Comparison of ENCODE assay signal across 10 cellular contexts in the genomic region with DNA sequence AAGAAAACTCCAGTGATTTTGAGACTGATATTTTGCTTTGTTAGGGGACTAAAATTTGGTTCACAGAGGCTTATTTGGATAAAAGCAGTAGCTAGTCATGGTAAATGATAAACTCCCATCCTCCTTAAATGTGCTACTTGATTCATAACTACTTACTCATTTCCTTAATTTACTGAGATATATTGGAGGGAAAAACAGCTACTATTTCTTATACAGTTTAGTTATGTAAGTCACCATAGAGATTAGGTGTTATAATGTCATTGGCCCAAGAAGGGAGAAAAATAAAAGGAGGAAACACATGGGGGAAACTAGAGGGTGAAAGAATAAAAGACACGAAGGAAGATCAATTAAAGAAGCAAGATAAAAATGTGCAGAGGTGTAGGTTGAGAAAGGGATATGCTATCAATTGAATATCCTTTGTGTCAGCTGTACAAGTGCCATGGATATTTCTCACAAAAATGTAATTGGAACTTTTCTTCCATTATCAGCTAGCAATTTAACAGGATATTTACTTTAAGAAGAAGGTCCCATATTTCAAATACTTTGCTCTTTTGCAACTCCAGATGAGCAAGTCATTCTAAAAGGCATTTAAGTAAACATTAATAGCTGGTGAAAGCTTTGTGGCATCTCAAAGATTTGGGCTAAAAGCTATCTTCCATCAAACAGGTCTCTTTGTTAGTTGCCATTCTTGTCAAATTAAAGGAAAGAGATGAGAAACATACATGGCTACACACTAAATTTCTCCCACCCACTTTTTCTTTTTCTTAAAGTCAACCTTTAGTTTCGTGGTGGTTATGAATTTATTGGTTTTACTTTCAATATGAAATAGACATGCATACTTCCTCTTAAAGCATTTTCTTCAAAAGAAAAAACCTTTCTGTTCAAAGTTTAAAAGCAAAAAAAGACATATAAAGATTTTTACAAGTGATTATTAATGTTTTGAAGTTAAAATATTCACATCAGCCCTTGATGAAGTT.
DNase-seq lines count a peak whose midpoint lies in the region; ATAC-seq and TF ChIP-seq lines count a peak whose summit lies in the region.
"Had no signal": no experiment of that assay in that cellular context is flagged by ENCODE, and none has a peak within 500 bp of the region (broad histone marks: within the 10 kb centered on the region; RNA-seq: fewer than 3 reads in every experiment).

No MANE protein-coding gene starts in this region.

- H3K4me3 Mint-ChIP-seq in progenitor cell of endocrine pancreas (ENCODE audit: low read depth): no peak overlapping the region

- no peak overlapping the region for H3K27ac Mint-ChIP-seq in progenitor cell of endocrine pancreas

- peak; percentile 96 for ATAC-seq in GM18502 (IDR thresholded peaks at IDR 0.05; ENCODE audit: poor library complexity, unreplicated experiment)
- peak; percentile 99 for ATAC-seq in GM21526 (IDR thresholded peaks at IDR 0.05; ENCODE audit: low FRiP score, unreplicated experiment)
- ATAC-seq in HG03442 (IDR thresholded peaks at IDR 0.05; ENCODE audit: unreplicated experiment): peak; percentile 97

- no peak overlapping the region for H3K4me3 ChIP-seq in fibroblast of the aortic adventitia (ENCODE audit: low read depth, low read length)
- H3K4me3 ChIP-seq: dorsolateral prefrontal cortex had no signal

- H3K9me3 Mint-ChIP-seq in progenitor cell of endocrine pancreas (ENCODE audit: low read depth): no peaks in the 10 kb centered on the region

- H3K27me3 Mint-ChIP-seq in progenitor cell of endocrine pancreas: no peaks in the 10 kb centered on the region

- TF ChIP-seq CTCF in fibroblast of the aortic adventitia (IDR thresholded peaks at IDR 0.05; ENCODE audit: insufficient read depth, low read length) (no peak), progenitor cell of endocrine pancreas (IDR thresholded peaks at IDR 0.05; ENCODE audit: unreplicated experiment) (no peak)

- H3K36me3 Mint-ChIP-seq in progenitor cell of endocrine pancreas (ENCODE audit: insufficient read depth): no peaks in the 10 kb centered on the region

- peak; percentile 50 for DNase-seq in fibroblast of the aortic adventitia (ENCODE audit: low read depth)
- no peak for DNase-seq in GOT3 (lab: John Stamatoyannopoulos, UW)
- DNase-seq in pons (ENCODE audit: low spot score): no peak
- DNase-seq in NCI-H1105 treated with DMSO at 0.1 percent for 48 hours (lab: John Stamatoyannopoulos, UW): no peak
- no peak for DNase-seq in progenitor cell of endocrine pancreas (ENCODE audit: low spot score, unreplicated experiment)
- DNase-seq: dorsolateral prefrontal cortex, NCI-H2171 had no signal

- H3K4me1 Mint-ChIP-seq in progenitor cell of endocrine pancreas (ENCODE audit: low read depth): peaks cover 2% of the 10 kb centered on the region
